In the genomic region with DNA sequence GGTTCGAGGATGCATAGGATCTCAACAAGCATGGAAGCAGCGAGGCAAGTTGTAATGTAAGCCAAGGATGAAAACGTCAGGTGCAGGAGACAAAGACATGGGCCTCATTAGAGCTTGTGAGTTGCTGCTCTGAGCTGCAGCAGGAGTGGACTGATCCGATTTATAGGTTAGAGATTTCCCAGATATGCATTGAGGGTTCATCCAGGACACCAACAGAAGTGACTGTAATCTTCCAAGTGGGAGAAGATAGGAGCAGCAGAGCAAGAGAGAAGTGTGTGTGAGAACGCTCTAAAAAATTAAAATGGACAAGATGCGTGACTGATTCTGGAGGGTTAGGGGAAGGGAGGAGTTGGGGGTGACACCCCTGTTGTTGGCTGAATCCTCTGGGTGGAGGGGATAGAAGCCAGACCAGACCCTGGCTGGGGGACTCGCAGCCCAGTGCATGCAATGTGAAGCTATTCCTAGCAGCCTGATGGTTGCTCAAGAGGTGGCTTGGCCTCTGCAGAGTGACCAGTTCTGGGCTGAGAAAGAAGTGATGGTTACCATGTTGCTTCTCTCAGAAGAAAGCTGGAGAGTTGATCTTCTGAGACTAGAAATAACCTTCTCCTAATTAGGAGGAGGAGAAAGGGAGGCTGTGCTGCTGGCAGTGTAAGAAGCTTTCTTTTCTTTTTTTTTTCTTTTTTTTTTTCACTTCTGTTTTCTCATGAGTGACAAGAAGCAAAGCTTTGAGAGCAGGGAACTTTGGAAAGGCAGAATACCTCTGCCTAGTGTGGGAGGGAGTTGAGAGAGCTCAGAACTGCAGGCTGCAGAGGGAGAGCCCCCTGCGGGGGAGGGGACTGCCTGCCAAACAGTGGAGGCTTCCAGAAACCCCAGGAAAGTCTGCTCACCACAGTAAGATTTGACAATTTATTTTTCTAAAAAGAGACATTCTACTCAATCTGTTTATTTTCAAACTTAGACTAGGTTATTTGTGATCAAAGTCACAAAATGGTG, we compare ENCODE assay signal across 9 cellular contexts.
DNase-seq lines count a peak whose midpoint lies in the region; ATAC-seq and TF ChIP-seq lines count a peak whose summit lies in the region.
"Had no signal": no experiment of that assay in that cellular context is flagged by ENCODE, and none has a peak within 500 bp of the region (broad histone marks: within the 10 kb centered on the region; RNA-seq: fewer than 3 reads in every experiment).

No MANE protein-coding gene starts in this region.

- POLR2A ChIA-PET in SK-N-SH (lab: Yijun Ruan, JAX), result no interaction called here

- H3K79me2 ChIP-seq in SK-N-SH (ENCODE audit: insufficient read depth), result no peaks in the 10 kb centered on the region

- CTCF ChIA-PET in SK-N-SH (lab: Yijun Ruan, JAX), result interaction anchor here (0.7 to 1.8 kb wide), 17 partner anchors 9 to 726 kb away, joined by 3 to 9 read pairs (median 3); no protein-coding TSS in a partner anchor

- TF ChIP-seq CTCF in endodermal cell (conservative IDR thresholded peaks at IDR 0.05) (no peak), SK-N-SH (IDR thresholded peaks at IDR 0.05) (no peak), transverse colon (IDR thresholded peaks at IDR 0.05) (no peak)

- no peak overlapping the region for H3K9ac ChIP-seq in BLaER1
- H3K9ac ChIP-seq in endodermal cell (ENCODE audit: extremely low read depth, low read length, poor library complexity, severe bottlenecking), result no peak overlapping the region
- no peak overlapping the region for H3K9ac ChIP-seq in SK-N-SH

- H3K9me3 Mint-ChIP-seq in endodermal cell, result no peaks in the 10 kb centered on the region

- H3K36me3 ChIP-seq in BLaER1, result no peaks in the 10 kb centered on the region
- no peaks in the 10 kb centered on the region for H3K36me3 ChIP-seq in endodermal cell (ENCODE audit: control insufficient read depth, insufficient read depth, low read length)
- no peaks in the 10 kb centered on the region for H3K36me3 ChIP-seq in SK-N-SH (replicated peaks in 1 of 2; ENCODE audit: control insufficient read depth in 1 of 2, insufficient read depth in 2 of 2, low read length in 1 of 2)
- H3K36me3 ChIP-seq in transverse colon, result no peaks in the 10 kb centered on the region

- H3K27me3 ChIP-seq in BLaER1 (no peaks in the 10 kb centered on the region), endodermal cell (ENCODE audit: control insufficient read depth, insufficient read depth, low read length, poor library complexity, severe bottlenecking) (no peaks in the 10 kb centered on the region), SK-N-SH (ENCODE audit: insufficient read depth) (no peaks in the 10 kb centered on the region), transverse colon (no peaks in the 10 kb centered on the region)
- H3K27me3 ChIP-seq: dorsolateral prefrontal cortex had no signal

- no peak for TF ChIP-seq RAD21 in SK-N-SH (IDR thresholded peaks at IDR 0.05; ENCODE audit: low read length)

- H3K4me1 ChIP-seq in BLaER1 (peaks cover 30% of the 10 kb centered on the region), endodermal cell (ENCODE audit: control insufficient read depth, insufficient read depth, low read length) (peaks cover 10% of the 10 kb centered on the region), SK-N-SH (ENCODE audit: control insufficient read depth in 1 of 2, insufficient read depth in 2 of 2, low read depth in 1 of 2, low read length in 1 of 2) (peaks cover 7 to 17% of the 10 kb centered on the region in 2 experiments; a peak in 3 of 4 replicates), transverse colon (peaks cover 0 to 19% (median 5%) of the 10 kb centered on the region in 4 donors)

- H3K4me1 Mint-ChIP-seq in endodermal cell, result peaks cover 22% of the 10 kb centered on the region

- H3F3A ChIP-seq in SK-N-SH (replicated peaks; ENCODE audit: insufficient read depth), result peaks cover 3% of the 10 kb centered on the region

- DNase-seq in endodermal cell (peak; percentile 78), NCI-H748 (lab: John Stamatoyannopoulos, UW; ENCODE audit: unreplicated experiment) (no peak), SK-N-SH (no peak), transverse colon (no peak), superior temporal gyrus (ENCODE audit: extremely low spot score) (no peak)

- no peak overlapping the region for H2AFZ ChIP-seq in SK-N-SH (ENCODE audit: low read depth)

- H4K20me1 ChIP-seq in BLaER1 (peaks cover 34% of the 10 kb centered on the region; the same call in 1 of the 2 replicates), SK-N-SH (ENCODE audit: insufficient read depth) (no peaks in the 10 kb centered on the region)

- intact Hi-C loops in transverse colon (cut with DNase I; ENCODE audit: low total_unique reads), result loop anchor here (10.0 kb wide), 1 partner anchor 77 kb away; no protein-coding TSS in a partner anchor

- in situ Hi-C loops in transverse colon (cut with MboI; ENCODE audit: low pct_ligation_motif_present in 1 of 4, low pct_unique_long_range_greater_than_20kb in 1 of 4, low sequenced_read_pairs in 3 of 4), result loop anchor here (10.0 to 25.0 kb wide), 3 partner anchors 585 to 993 kb away; no protein-coding TSS in a partner anchor

- H3K36me3 Mint-ChIP-seq in endodermal cell (ENCODE audit: low read depth), result no peaks in the 10 kb centered on the region

- no peak overlapping the region for H3K4me3 ChIP-seq in BLaER1
- no peak overlapping the region for H3K4me3 ChIP-seq in endodermal cell (ENCODE audit: low read length)
- H3K4me3 ChIP-seq in SK-N-SH (ENCODE audit: low read depth in 2 of 2, low read length in 1 of 2), result no peak overlapping the region
- H3K4me3 ChIP-seq in transverse colon, result no peak overlapping the region
- H3K4me3 ChIP-seq: dorsolateral prefrontal cortex had no signal

- no peak for TF ChIP-seq EP300 in SK-N-SH (IDR thresholded peaks at IDR 0.05; ENCODE audit: borderline replicate concordance in 1 of 2, low read depth in 1 of 2, low read length in 1 of 2)
- no peak for TF ChIP-seq EP300 in transverse colon (IDR thresholded peaks at IDR 0.05; ENCODE audit: low read depth)

- H3K9me3 ChIP-seq in BLaER1 (no peaks in the 10 kb centered on the region), endodermal cell (ENCODE audit: control insufficient read depth, low read length) (no peaks in the 10 kb centered on the region), SK-N-SH (no peaks in the 10 kb centered on the region), transverse colon (no peaks in the 10 kb centered on the region)

- ATAC-seq in GM19023 (IDR thresholded peaks at IDR 0.05; ENCODE audit: unreplicated experiment), result peak; percentile 80
- peak; percentile 63 for ATAC-seq in HG03469 (IDR thresholded peaks at IDR 0.05; ENCODE audit: unreplicated experiment)

- WGBS in endodermal cell (ENCODE audit: insufficient coverage in 1 of 2, insufficient read length in 1 of 2), 2 experiments, result 83 to 94% methylated on average over 6 to 8 of the region's 8 CpGs
- 92% methylated on average over 8 of the region's 8 CpGs for WGBS in SK-N-SH (ENCODE audit: low lambda C conversion rate)
- WGBS in transverse colon (ENCODE audit: low coverage in 1 of 2), 2 donors, result 77 to 90% methylated on average over 6 to 8 of the region's 8 CpGs

- TF ChIP-seq POLR2A in transverse colon (IDR thresholded peaks at IDR 0.05), result no peak

- no peaks in the 10 kb centered on the region for H3K27me3 Mint-ChIP-seq in endodermal cell (ENCODE audit: insufficient read depth)

- no peaks in the 10 kb centered on the region for H3K9me2 ChIP-seq in SK-N-SH

- H3K4me2 ChIP-seq in BLaER1 (peak overlapping the region; percentile 27; the same call in 1 of the 2 replicates), SK-N-SH (no peak overlapping the region)

- no peak overlapping the region for H3K4me3 Mint-ChIP-seq in endodermal cell

- no peak overlapping the region for H3K27ac Mint-ChIP-seq in endodermal cell

- H3K27ac ChIP-seq in BLaER1, result no peak overlapping the region
- no peak overlapping the region for H3K27ac ChIP-seq in endodermal cell (ENCODE audit: low read depth, low read length)
- no peak overlapping the region for H3K27ac ChIP-seq in SK-N-SH (ENCODE audit: low read depth in 2 of 2, low read length in 1 of 2)
- no peak overlapping the region for H3K27ac ChIP-seq in transverse colon

TF ChIP-seq in SK-N-SH, 30 proteins besides CTCF, POLR2A, EP300 and RAD21 (continues in another document):
- TF ChIP-seq TCF12 (IDR thresholded peaks at IDR 0.05) (no peak), FOSL2 (IDR thresholded peaks at IDR 0.05; ENCODE audit: borderline replicate concordance, low read depth) (no peak), RCOR1 (IDR thresholded peaks at IDR 0.05; ENCODE audit: low read length) (no peak), NFIC (IDR thresholded peaks at IDR 0.05; ENCODE audit: borderline replicate concordance) (no peak), TEAD4 (IDR thresholded peaks at IDR 0.05; ENCODE audit: borderline replicate concordance, insufficient read depth) (no peak), RFX5 (IDR thresholded peaks at IDR 0.05; ENCODE audit: low read length) (no peak), EZH2phosphoT487 (IDR thresholded peaks at IDR 0.05; ENCODE audit: borderline replicate concordance, low read depth) (no peak), SMC3 (IDR thresholded peaks at IDR 0.05; ENCODE audit: low read depth, low read length) (no peak), POLR2AphosphoS5 (IDR thresholded peaks at IDR 0.05; ENCODE audit: low read depth, low read length) (no peak)
- TF ChIP-seq, protein P1, sequence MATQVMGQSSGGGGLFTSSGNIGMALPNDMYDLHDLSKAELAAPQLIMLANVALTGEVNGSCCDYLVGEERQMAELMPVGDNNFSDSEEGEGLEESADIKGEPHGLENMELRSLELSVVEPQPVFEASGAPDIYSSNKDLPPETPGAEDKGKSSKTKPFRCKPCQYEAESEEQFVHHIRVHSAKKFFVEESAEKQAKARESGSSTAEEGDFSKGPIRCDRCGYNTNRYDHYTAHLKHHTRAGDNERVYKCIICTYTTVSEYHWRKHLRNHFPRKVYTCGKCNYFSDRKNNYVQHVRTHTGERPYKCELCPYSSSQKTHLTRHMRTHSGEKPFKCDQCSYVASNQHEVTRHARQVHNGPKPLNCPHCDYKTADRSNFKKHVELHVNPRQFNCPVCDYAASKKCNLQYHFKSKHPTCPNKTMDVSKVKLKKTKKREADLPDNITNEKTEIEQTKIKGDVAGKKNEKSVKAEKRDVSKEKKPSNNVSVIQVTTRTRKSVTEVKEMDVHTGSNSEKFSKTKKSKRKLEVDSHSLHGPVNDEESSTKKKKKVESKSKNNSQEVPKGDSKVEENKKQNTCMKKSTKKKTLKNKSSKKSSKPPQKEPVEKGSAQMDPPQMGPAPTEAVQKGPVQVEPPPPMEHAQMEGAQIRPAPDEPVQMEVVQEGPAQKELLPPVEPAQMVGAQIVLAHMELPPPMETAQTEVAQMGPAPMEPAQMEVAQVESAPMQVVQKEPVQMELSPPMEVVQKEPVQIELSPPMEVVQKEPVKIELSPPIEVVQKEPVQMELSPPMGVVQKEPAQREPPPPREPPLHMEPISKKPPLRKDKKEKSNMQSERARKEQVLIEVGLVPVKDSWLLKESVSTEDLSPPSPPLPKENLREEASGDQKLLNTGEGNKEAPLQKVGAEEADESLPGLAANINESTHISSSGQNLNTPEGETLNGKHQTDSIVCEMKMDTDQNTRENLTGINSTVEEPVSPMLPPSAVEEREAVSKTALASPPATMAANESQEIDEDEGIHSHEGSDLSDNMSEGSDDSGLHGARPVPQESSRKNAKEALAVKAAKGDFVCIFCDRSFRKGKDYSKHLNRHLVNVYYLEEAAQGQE (IDR thresholded peaks at IDR 0.05; ENCODE audit: low read depth, low read length), result no peak
